In the genomic region with DNA sequence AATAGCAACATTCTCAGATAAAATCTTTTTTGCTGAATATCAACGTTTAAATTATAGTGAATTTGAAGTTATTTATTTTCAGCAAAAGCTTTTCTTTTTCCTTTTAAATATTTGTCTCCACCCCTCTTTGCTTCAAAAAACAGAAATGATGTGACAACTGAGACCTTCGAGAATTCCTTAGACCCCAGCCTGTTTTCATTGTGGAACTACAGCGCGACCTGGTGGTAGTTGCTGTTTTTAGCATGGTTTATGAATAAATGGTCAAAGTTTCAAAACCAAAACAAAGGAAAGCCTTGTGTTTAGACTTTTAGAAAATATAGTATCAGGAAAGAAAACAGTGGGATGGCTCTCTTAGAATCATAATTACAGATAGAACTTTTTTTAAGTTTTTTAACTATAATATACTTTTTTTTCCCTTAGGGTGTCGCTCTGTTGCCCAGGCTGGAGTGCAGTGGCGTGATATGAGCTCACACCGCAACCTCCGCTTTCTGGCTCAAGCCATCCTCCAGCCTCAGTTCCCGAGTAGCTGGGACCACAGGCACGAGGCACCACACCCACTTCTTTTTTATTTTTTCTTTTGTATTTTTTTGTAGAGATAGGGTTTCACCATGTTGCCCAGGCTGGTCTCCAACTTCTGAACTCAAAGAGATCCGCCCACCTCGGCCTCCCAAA, we compare ENCODE assay signal across 8 cellular contexts. TPM values are rescaled to one million over a fixed set of nuclear protein-coding genes. Genes with fewer than 3 reads are reported as not detected.
DNase-seq lines count a peak whose midpoint lies in the region; ATAC-seq and FAIRE-seq lines count a peak whose summit lies in the region.

No MANE protein-coding gene starts in this region.

- H2AFZ ChIP-seq in trophoblast cell (ENCODE audit: insufficient read depth, low read length, poor library complexity) = no peak overlapping the region

- H2BK12ac ChIP-seq in trophoblast cell (ENCODE audit: low read length) = no peak overlapping the region

- H4K8ac ChIP-seq in trophoblast cell (ENCODE audit: low read depth, low read length) = peak overlapping the region; percentile 53

- no peaks in the 10 kb centered on the region for H3K27me3 ChIP-seq in trophoblast cell (ENCODE audit: insufficient read depth, low read length)

- H3K4me3 Mint-ChIP-seq in activated T-cell treated with anti-CD3 and anti-CD28 coated beads, Interleukin-2, amount 50 U/mL, for 4 hours = no peak overlapping the region

- peak overlapping the region; percentile 80 for H2BK120ac ChIP-seq in trophoblast cell (ENCODE audit: insufficient read depth, low read length, poor library complexity)

- no peak overlapping the region for H3K4me3 ChIP-seq in trophoblast cell (ENCODE audit: low read depth, low read length)

- peak overlapping the region; percentile 26 for H4K12ac ChIP-seq in trophoblast cell (ENCODE audit: low read depth, low read length)

- H4K91ac ChIP-seq in trophoblast cell (ENCODE audit: low read depth, low read length) = peak overlapping the region; percentile 77

- H3K23ac ChIP-seq in trophoblast cell (ENCODE audit: low read length) = no peak overlapping the region

- H3K9me3 Mint-ChIP-seq in activated T-cell treated with anti-CD3 and anti-CD28 coated beads, Interleukin-2, amount 50 U/mL, for 4 hours = no peaks in the 10 kb centered on the region

- H3K18ac ChIP-seq in trophoblast cell (ENCODE audit: low read length) = no peak overlapping the region

- no peak for FAIRE-seq in frontal cortex (lab: Jason Lieb, UNC)

- WGBS in trophoblast cell (ENCODE audit: extremely low coverage, insufficient coverage, insufficient read length) = no CpG with 5 or more reads among the region's 12 CpGs

- H3K9me3 ChIP-seq in trophoblast cell (ENCODE audit: insufficient read depth, low read depth, low read length) = no peaks in the 10 kb centered on the region

- no peak overlapping the region for H3K4me2 ChIP-seq in trophoblast cell (ENCODE audit: low read length)

- peaks cover 2% of the 10 kb centered on the region for H3K79me1 ChIP-seq in trophoblast cell (ENCODE audit: low read length)

- H3K4me1 Mint-ChIP-seq in activated T-cell treated with anti-CD3 and anti-CD28 coated beads, Interleukin-2, amount 50 U/mL, for 4 hours (ENCODE audit: low read depth) = no peaks in the 10 kb centered on the region

- no peaks in the 10 kb centered on the region for H3K36me3 ChIP-seq in trophoblast cell (ENCODE audit: control insufficient read depth in 1 of 2, insufficient read depth in 2 of 2, low read length in 2 of 2)

- no peak overlapping the region for H3K9ac ChIP-seq in trophoblast cell (ENCODE audit: low read length)

- peak; percentile 17 to 50 for DNase-seq in NCI-H526 (lab: John Stamatoyannopoulos, UW)
- no peak for DNase-seq in NCI-H526 treated with DMSO at 0.1 percent for 48 hours (lab: John Stamatoyannopoulos, UW)
- peak; percentile 8 for DNase-seq in NOMO-1 treated with DMSO at 0.1 percent for 48 hours (lab: John Stamatoyannopoulos, UW; ENCODE audit: unreplicated experiment)
- peak; percentile 13 for DNase-seq in activated T-cell treated with anti-CD3 and anti-CD28 coated beads, Interleukin-2, amount 50 U/mL, for 4 hours
- DNase-seq in frontal cortex (ENCODE audit: low spot score in 2 of 2) = peak; percentile 34 to 52
- peak; percentile 40 to 80 for DNase-seq in trophoblast cell

- H2AK5ac ChIP-seq in trophoblast cell (ENCODE audit: low read length) = no peak overlapping the region

- H3K4ac ChIP-seq in trophoblast cell (ENCODE audit: low read depth, low read length) = no peak overlapping the region

- no peaks in the 10 kb centered on the region for H3K36me3 Mint-ChIP-seq in activated T-cell treated with anti-CD3 and anti-CD28 coated beads, Interleukin-2, amount 50 U/mL, for 4 hours (ENCODE audit: insufficient read depth)

- peaks cover 7% of the 10 kb centered on the region for H3K27me3 Mint-ChIP-seq in activated T-cell treated with anti-CD3 and anti-CD28 coated beads, Interleukin-2, amount 50 U/mL, for 4 hours (ENCODE audit: low read depth)

- H3K4me1 ChIP-seq in trophoblast cell (ENCODE audit: control insufficient read depth in 1 of 2, insufficient read depth in 2 of 2, low read length in 2 of 2) = peaks cover 0 to 2% of the 10 kb centered on the region in 2 experiments

- H3K14ac ChIP-seq in trophoblast cell (ENCODE audit: low read length) = no peak overlapping the region

- no peaks in the 10 kb centered on the region for H3K79me2 ChIP-seq in trophoblast cell (ENCODE audit: control insufficient read depth, insufficient read depth, low read length, poor library complexity)

- no peak overlapping the region for H3K27ac ChIP-seq in trophoblast cell (ENCODE audit: low read depth, low read length)

- ATAC-seq in HG03039 (IDR thresholded peaks at IDR 0.05; ENCODE audit: unreplicated experiment) = peak; percentile 44
- no peak for ATAC-seq in activated T-cell treated with anti-CD3 and anti-CD28 coated beads, Interleukin-2, amount 50 U/mL, for 4 hours
- ATAC-seq in GM19467 (IDR thresholded peaks at IDR 0.05; ENCODE audit: unreplicated experiment) = no peak

- peak overlapping the region; percentile 76 for H2BK5ac ChIP-seq in trophoblast cell (ENCODE audit: low read depth, low read length, poor library complexity)

RNA-seq across cellular contexts. Expression of gene TMEM184C, which starts 26.8 kb away (rescaled TPM):
- 10 to 100 TPM; 29.1 to 31.1 (median 30.4) TPM for total RNA-seq in activated T-cell treated with anti-CD3 and anti-CD28 coated beads, Interleukin-2, amount 50 U/mL, for 4 hours
- total RNA-seq in frontal cortex = 47.7 TPM
- polyA plus RNA-seq in trophoblast cell (2013) = 15.8 and 16.7 TPM in 2 replicates
